ENCODE assay signal across 8 cellular contexts in the genomic region with DNA sequence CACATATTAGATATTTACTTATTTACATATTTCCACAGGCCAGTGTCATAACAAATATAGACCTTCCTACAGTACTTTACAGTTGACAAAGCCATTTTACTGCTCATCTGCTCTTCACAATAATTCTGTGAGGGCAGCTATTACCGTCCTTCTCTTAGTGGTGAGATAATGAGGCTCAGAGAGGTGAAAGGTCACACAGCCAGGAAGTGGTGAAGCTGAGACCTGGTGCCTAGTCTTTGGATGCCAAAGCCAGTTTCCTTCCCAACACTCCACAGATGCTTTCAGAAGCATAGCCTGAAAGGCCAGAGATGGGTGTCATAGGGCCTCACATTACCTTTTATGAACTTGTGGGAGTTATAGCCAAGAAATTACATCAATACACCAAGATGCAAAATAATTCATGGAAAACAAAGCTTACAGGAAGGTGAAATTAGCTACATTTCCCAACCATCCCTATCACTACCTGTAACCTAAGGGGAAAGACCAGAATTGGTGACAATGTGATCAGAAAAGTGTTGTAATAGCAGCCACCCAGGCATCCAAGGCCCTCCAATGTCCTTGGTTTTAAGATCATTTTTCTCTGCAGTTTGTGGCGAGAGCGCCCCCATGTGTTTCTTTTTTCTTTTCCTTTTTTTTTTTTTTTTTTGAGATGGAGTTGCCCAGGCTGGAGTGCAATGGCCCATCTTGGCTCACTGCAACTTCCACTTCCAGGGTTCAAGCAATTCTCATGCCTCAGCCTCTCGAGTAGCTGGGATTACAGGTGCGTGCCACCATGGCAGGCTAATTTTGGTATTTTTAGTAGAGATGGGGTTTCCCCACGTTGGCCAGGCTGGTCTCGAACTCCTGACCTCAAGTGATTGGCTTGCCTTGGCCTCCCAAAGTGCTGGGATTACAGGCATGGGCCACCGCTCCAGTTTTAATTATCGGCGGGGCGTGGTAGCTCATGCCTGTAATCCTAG. TPM values are rescaled to one million over a fixed set of nuclear protein-coding genes. Genes with fewer than 3 reads are reported as not detected.
DNase-seq lines count a peak whose midpoint lies in the region; ATAC-seq and TF ChIP-seq lines count a peak whose summit lies in the region.

No MANE protein-coding gene starts in this region.

- peak overlapping the region; percentile 34 for H3K27ac Mint-ChIP-seq in activated CD8-positive, alpha-beta memory T cell treated with anti-CD3 and anti-CD28 coated beads, Interleukin-2, amount 10 ng/mL, durations not matched to agents 7 days and 5 days
- H3K27ac Mint-ChIP-seq in neural crest cell (ENCODE audit: unreplicated experiment), result no peak overlapping the region

- TF ChIP-seq CTCF in neural crest cell (conservative IDR thresholded peaks at IDR 0.05), result peak; percentile 57

- H3K9me3 ChIP-seq in adipocyte (ENCODE audit: control insufficient read depth, low read length), result no peaks in the 10 kb centered on the region

- no peaks in the 10 kb centered on the region for H3K36me3 ChIP-seq in adipocyte (ENCODE audit: control insufficient read depth, insufficient read depth, low read length, severe bottlenecking)

- H3K4me1 Mint-ChIP-seq in activated CD8-positive, alpha-beta memory T cell treated with anti-CD3 and anti-CD28 coated beads, Interleukin-2, amount 10 ng/mL, durations not matched to agents 7 days and 5 days, result peaks cover 10% of the 10 kb centered on the region
- H3K4me1 Mint-ChIP-seq in neural crest cell, result no peaks in the 10 kb centered on the region

- H3K4me3 Mint-ChIP-seq in activated CD8-positive, alpha-beta memory T cell treated with anti-CD3 and anti-CD28 coated beads, Interleukin-2, amount 10 ng/mL, durations not matched to agents 7 days and 5 days, result no peak overlapping the region
- no peak overlapping the region for H3K4me3 Mint-ChIP-seq in neural crest cell

- no peaks in the 10 kb centered on the region for H3K36me3 Mint-ChIP-seq in activated CD8-positive, alpha-beta memory T cell treated with anti-CD3 and anti-CD28 coated beads, Interleukin-2, amount 10 ng/mL, durations not matched to agents 7 days and 5 days
- H3K36me3 Mint-ChIP-seq in neural crest cell (ENCODE audit: low read depth), result no peaks in the 10 kb centered on the region

- peaks cover 3% of the 10 kb centered on the region for H3K27me3 Mint-ChIP-seq in activated CD8-positive, alpha-beta memory T cell treated with anti-CD3 and anti-CD28 coated beads, Interleukin-2, amount 10 ng/mL, durations not matched to agents 7 days and 5 days
- H3K27me3 Mint-ChIP-seq in neural crest cell (ENCODE audit: low read depth), result peaks cover 3% of the 10 kb centered on the region

- H3K4me1 ChIP-seq in adipocyte (ENCODE audit: control insufficient read depth, insufficient read depth, low read length), result peaks cover 4% of the 10 kb centered on the region

- CTCF ChIA-PET in activated CD8-positive, alpha-beta memory T cell treated with anti-CD3 and anti-CD28 coated beads, Interleukin-2, amount 10 ng/mL, durations not matched to agents 7 days and 5 days (lab: Charles Lee), result interaction anchor here (0.7 to 2.8 kb wide), 17 partner anchors 8 to 204 kb away, joined by 3 to 14 read pairs (median 5); a partner anchor contains a TSS

- peak; percentile 71 for ATAC-seq in activated CD8-positive, alpha-beta memory T cell treated with anti-CD3 and anti-CD28 coated beads, Interleukin-2, amount 10 ng/mL, durations not matched to agents 7 days and 5 days
- ATAC-seq in esophagus mucosa, result no peak

- H3K9me3 Mint-ChIP-seq in activated CD8-positive, alpha-beta memory T cell treated with anti-CD3 and anti-CD28 coated beads, Interleukin-2, amount 10 ng/mL, durations not matched to agents 7 days and 5 days (ENCODE audit: low read depth), result no peaks in the 10 kb centered on the region
- no peaks in the 10 kb centered on the region for H3K9me3 Mint-ChIP-seq in neural crest cell

- no peak overlapping the region for H3K4me3 ChIP-seq in adipocyte (ENCODE audit: low read length)

- no peak overlapping the region for H3K9ac ChIP-seq in adipocyte (ENCODE audit: low read length)

- H3K27me3 ChIP-seq in adipocyte (replicated peaks; ENCODE audit: control insufficient read depth, insufficient read depth, low read length), result no peaks in the 10 kb centered on the region

- peak; percentile 48 for DNase-seq in activated CD8-positive, alpha-beta memory T cell treated with anti-CD3 and anti-CD28 coated beads, Interleukin-2, amount 10 ng/mL, durations not matched to agents 7 days and 5 days
- no peak for DNase-seq in activated CD8-positive, alpha-beta memory T cell treated with anti-CD3 and anti-CD28 coated beads, Interleukin-2, amount 50 U/mL, for 4 hours
- DNase-seq in NAMALWA (ENCODE audit: low spot score) (peak; percentile 82), adipocyte (ENCODE audit: low read depth) (peak; percentile 43), neural crest cell (ENCODE audit: low read depth, low spot score) (no peak), amniotic stem cell (lab: John Stamatoyannopoulos, UW) (no peak), KG1 (lab: John Stamatoyannopoulos, UW) (no peak)

RNA-seq across cellular contexts. Expression of a gene that starts 26.5 kb away (rescaled TPM):
- 1,000 to 10,000 TPM in 1 of 2 experiments, 100 to 1,000 TPM in 1; 844 to 1,001 TPM for total RNA-seq in activated CD8-positive, alpha-beta memory T cell treated with anti-CD3 and anti-CD28 coated beads, Interleukin-2, amount 10 ng/mL, durations not matched to agents 7 days and 5 days
- total RNA-seq in neural crest cell, result 1,184 and 1,252 TPM in 2 replicates
- total RNA-seq in esophagus mucosa, result 1,140 TPM

Comparison
In these comparisons a context has a peak if more than half of its experiments do, and no peak if none do; other contexts are left out.
1. DNase-seq: peak in activated CD8-positive, alpha-beta memory T cell treated with anti-CD3 and anti-CD28 coated beads, Interleukin-2, amount 10 ng/mL, durations not matched to agents 7 days and 5 days (single experiment), NAMALWA (single experiment) and adipocyte (single experiment); none in activated CD8-positive, alpha-beta memory T cell treated with anti-CD3 and anti-CD28 coated beads, Interleukin-2, amount 50 U/mL, for 4 hours (single experiment), neural crest cell (single experiment), amniotic stem cell (single experiment) and KG1 (single experiment).